In genomic region chr17:68433911-68434503, GRCh38 we compare ENCODE assay signal across 1 cellular context.
TF ChIP-seq lines count a peak whose summit lies in the region.

No MANE protein-coding gene starts in this region.

TF ChIP-seq in GM23338, 12 proteins besides CTCF, POLR2A, EP300 and RAD21 (continued from another document):
- no peak for TF ChIP-seq POLR2AphosphoS5 (IDR thresholded peaks at IDR 0.05; ENCODE audit: low read depth)
- no peak for TF ChIP-seq CREB1 (CRISPR knock-in tag; IDR thresholded peaks at IDR 0.05; ENCODE audit: low read depth)
- TF ChIP-seq NANOG (IDR thresholded peaks at IDR 0.05; ENCODE audit: borderline replicate concordance) = no peak
- TF ChIP-seq EZH2 (IDR thresholded peaks at IDR 0.05; ENCODE audit: low read depth, unreplicated experiment) = no peak
- TF ChIP-seq EZH2phosphoT487 (IDR thresholded peaks at IDR 0.05; ENCODE audit: unreplicated experiment) = no peak
- TF ChIP-seq ZNF462 (CRISPR knock-in tag; IDR thresholded peaks at IDR 0.05) = no peak
- no peak for TF ChIP-seq STAT1 (IDR thresholded peaks at IDR 0.05; ENCODE audit: unreplicated experiment)
- TF ChIP-seq REST (IDR thresholded peaks at IDR 0.05; ENCODE audit: unreplicated experiment) = no peak
- TF ChIP-seq ETS1 (IDR thresholded peaks at IDR 0.05) = no peak
